In genomic region chr4:109157205-109157604, GRCh38 we compare ENCODE assay signal across 8 cellular contexts.
"Had no signal": no experiment of that assay in that cellular context is flagged by ENCODE, and none has a peak within 500 bp of the region (broad histone marks: within the 10 kb centered on the region; RNA-seq: fewer than 3 reads in every experiment).

No MANE protein-coding gene starts in this region.

- H3K9me3 Mint-ChIP-seq: GM23338, H9, IgD-negative memory B cell had no signal

- FAIRE-seq: H1, H54, HTR-8/SVneo had no signal

- H3K27me3 Mint-ChIP-seq: IgD-negative memory B cell had no signal

- H3K4me1 Mint-ChIP-seq: GM23338, H9, IgD-negative memory B cell had no signal

- H3K27ac Mint-ChIP-seq: GM23338, H9, IgD-negative memory B cell had no signal

- H2AFZ ChIP-seq: GM23338 had no signal

- H3K4me3 Mint-ChIP-seq: GM23338, H9, IgD-negative memory B cell had no signal

- H3K4me2 ChIP-seq: GM23338 had no signal

- DNase-seq: H9, HCEC 1CT, KG1 had no signal

- H3K4me3 ChIP-seq: GM23338 had no signal

- ATAC-seq: GM23338 had no signal
